1 cellular context compared by ENCODE assay signal in genomic region chr21:33268392-33268735, GRCh38.
TF ChIP-seq lines count a peak whose summit lies in the region.

No MANE protein-coding gene starts in this region.

TF ChIP-seq in GM12878, 131 proteins besides CTCF, POLR2A, EP300 and RAD21:
- TF ChIP-seq CHD1 (IDR thresholded peaks at IDR 0.05; ENCODE audit: low read depth, low read length), result 0 out of 2 replicates have a peak, but pooled peaks have one; percentile 36
- TF ChIP-seq PAX5 (IDR thresholded peaks at IDR 0.05; ENCODE audit: borderline replicate concordance, low read depth, low read length), result 0 out of 2 replicates have a peak, but pooled peaks have one; percentile 3
- TF ChIP-seq POLR2AphosphoS5 (IDR thresholded peaks at IDR 0.05; ENCODE audit: low read length), result peak; percentile 10; the same call in 1 of the 2 replicates
- no peak for TF ChIP-seq HSF1 (IDR thresholded peaks at IDR 0.05; ENCODE audit: low read depth, low read length)
- no peak for TF ChIP-seq TARDBP (IDR thresholded peaks at IDR 0.05; ENCODE audit: borderline replicate concordance)
- TF ChIP-seq POU2F2 (IDR thresholded peaks at IDR 0.05; ENCODE audit: borderline replicate concordance, low read depth, low read length), result 0 out of 3 replicates have a peak, but pooled peaks have one; percentile 2
